1 cellular context compared by ENCODE assay signal in the genomic region with DNA sequence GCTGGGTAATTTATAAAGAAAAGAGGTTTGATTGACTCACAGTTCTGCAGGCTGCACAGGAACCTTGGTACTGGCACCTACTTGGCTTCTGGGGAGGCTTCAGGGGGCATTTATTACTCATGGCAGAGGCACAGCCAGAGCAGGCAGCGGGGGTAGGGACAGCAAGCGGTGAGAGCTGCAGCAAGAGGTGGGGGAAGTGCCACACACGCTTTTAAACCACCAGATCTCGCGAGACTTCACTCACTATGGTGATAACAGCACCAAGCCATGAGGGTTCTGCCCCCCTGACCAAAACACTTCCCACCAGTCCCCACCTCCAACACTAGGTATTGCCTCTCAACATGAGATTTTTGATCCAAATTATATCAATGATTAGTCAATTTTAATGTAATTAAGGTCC.
A peak's percentile ranks its signal among the peaks of the same experiment; 100 is the strongest.
TF ChIP-seq lines count a peak whose summit lies in the region.

No MANE protein-coding gene starts in this region.

TF ChIP-seq in H1, 55 proteins besides CTCF, POLR2A, EP300 and RAD21:
- TF ChIP-seq CHD2 (IDR thresholded peaks at IDR 0.05; ENCODE audit: low read length) (peak; percentile 62; the same call in 1 of the 2 replicates), KDM1A (IDR thresholded peaks at IDR 0.05; ENCODE audit: borderline replicate concordance, low read length) (no peak)
